11 cellular contexts compared by ENCODE assay signal in the genomic region with DNA sequence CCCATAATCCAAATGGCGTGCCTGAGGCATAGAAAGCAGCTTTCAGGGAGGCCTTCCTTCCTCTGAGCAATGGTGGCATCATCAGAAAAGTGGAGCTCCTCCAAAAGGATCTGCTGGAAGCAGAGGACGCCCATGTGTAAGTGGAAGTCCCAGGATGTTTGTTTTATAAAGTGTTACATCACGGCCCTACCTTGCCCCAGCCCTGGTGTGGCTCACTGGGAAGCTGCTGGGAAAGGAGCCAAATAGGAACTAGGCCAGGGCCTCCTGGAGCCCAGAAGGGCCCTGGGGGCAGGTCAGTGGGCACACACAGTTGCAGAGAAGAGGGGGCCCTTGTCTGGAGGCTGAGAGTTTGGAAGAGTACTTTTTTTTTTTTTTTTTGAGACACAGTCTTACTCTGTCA.
DNase-seq lines count a peak whose midpoint lies in the region; ATAC-seq lines count a peak whose summit lies in the region.
"Had no signal": no experiment of that assay in that cellular context is flagged by ENCODE, and none has a peak within 500 bp of the region (broad histone marks: within the 10 kb centered on the region; RNA-seq: fewer than 3 reads in every experiment).

No MANE protein-coding gene starts in this region.

- peak; percentile 54 for DNase-seq in SIG-M5 treated with dmso at 0.1 percent for 504 hours (lab: John Stamatoyannopoulos, UW; ENCODE audit: unreplicated experiment)
- no peak for DNase-seq in SIG-M5 (lab: John Stamatoyannopoulos, UW)
- peak; percentile 77 for DNase-seq in RKO (ENCODE audit: low spot score)
- DNase-seq in fibroblast of the conjunctiva (ENCODE audit: low read depth): peak; percentile 31
- no peak for DNase-seq in islet precursor cell
- no peak for DNase-seq in activated effector memory CD4-positive, alpha-beta T cell treated with Interleukin-2 at 50 U/mL for 16 hours
- DNase-seq in stimulated activated naive CD4-positive, alpha-beta T cell (lab: John Stamatoyannopoulos, UW): no peak
- DNase-seq: CD4-positive, alpha-beta memory T cell; Kasumi-1; testis had no signal

- ATAC-seq in activated CD4-positive, CD25-positive, alpha-beta regulatory T cell treated with anti-CD3 and anti-CD28 coated beads, Interleukin-2, amount 50 U/mL, for 24 hours: no peak

Comparison
In these comparisons a context has a peak if more than half of its experiments do, and no peak if none do; other contexts are left out.
1. DNase-seq: peak in SIG-M5 treated with dmso at 0.1 percent for 504 hours (single experiment), RKO (single experiment) and fibroblast of the conjunctiva (single experiment); none in SIG-M5 (single experiment), islet precursor cell (single experiment), activated effector memory CD4-positive, alpha-beta T cell treated with Interleukin-2 at 50 U/mL for 16 hours (single experiment) and stimulated activated naive CD4-positive, alpha-beta T cell (0 of 6).